Comparison of ENCODE assay signal across 17 cellular contexts in the genomic region with DNA sequence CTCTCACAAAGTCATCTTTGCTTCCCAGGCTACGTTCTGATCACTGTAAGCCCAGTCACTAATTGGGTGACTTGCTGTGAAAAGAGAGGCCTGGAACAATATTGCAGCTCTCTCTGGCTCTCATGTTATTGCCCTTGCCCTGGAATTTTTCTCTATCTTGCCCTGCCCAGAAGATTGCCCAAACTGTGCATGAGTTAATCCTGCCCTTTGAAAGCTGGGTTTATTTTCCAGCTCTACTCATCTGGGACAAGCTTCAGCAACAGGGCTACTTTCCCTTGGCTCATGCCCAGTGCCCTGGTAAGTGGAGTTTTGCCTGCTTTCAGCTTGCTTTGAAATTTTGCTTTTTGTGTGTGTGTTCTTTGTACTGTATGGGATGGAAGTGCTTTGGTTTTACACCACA.
"Had no signal": no experiment of that assay in that cellular context is flagged by ENCODE, and none has a peak within 500 bp of the region (broad histone marks: within the 10 kb centered on the region; RNA-seq: fewer than 3 reads in every experiment).

No MANE protein-coding gene starts in this region.

- H3K27me3 Mint-ChIP-seq: brain had no signal

- H3K4me1 ChIP-seq: gastroesophageal sphincter, right atrium auricular region, vagina had no signal

- H3K27ac ChIP-seq: coronary artery, gastroesophageal sphincter, right atrium auricular region, vagina had no signal

- H3K4me1 Mint-ChIP-seq: activated B cell treated with CpG ODN at 0.5 μM for 24 hours; activated CD4-positive, alpha-beta T cell treated with anti-CD3 and anti-CD28 coated beads, Interleukin-2, amount 10 ng/mL, durations not matched to agents 24 days and 14 days; activated naive CD4-positive, alpha-beta T cell treated with anti-CD3 and anti-CD28 coated beads, Interleukin-2, amount 50 U/mL, for 24 hours; central memory CD8-positive, alpha-beta T cell; natural killer cell had no signal

- H3K9me3 ChIP-seq: gastroesophageal sphincter, mucosa of descending colon, right atrium auricular region, vagina had no signal

- H3K4me3 Mint-ChIP-seq: activated B cell treated with CpG ODN at 0.5 μM for 24 hours; activated CD4-positive, alpha-beta T cell treated with anti-CD3 and anti-CD28 coated beads, Interleukin-2, amount 10 ng/mL, durations not matched to agents 24 days and 14 days; activated CD8-positive, alpha-beta T cell treated with anti-CD3 and anti-CD28 coated beads, Interleukin-2, amount 10 ng/mL, durations not matched to agents 7 days and 5 days; activated naive CD4-positive, alpha-beta T cell treated with anti-CD3 and anti-CD28 coated beads, Interleukin-2, amount 50 U/mL, for 24 hours; brain; central memory CD8-positive, alpha-beta T cell; natural killer cell; stimulated activated naive CD8-positive, alpha-beta T cell treated with anti-CD3 and anti-CD28 coated beads, Interleukin-15, Interleukin-2, amounts not matched to agents 100 ng/mL and 50 ng/mL, for 24 hours; T-helper 2 cell treated with Interferon-gamma antibody and Interleukin-4, amounts not matched to agents 5 μg/mL and 100 μg/mL, for 36 hours had no signal

- H3K4me3 ChIP-seq: coronary artery, gastroesophageal sphincter, mucosa of descending colon, right atrium auricular region, vagina had no signal

- H3K36me3 ChIP-seq: gastroesophageal sphincter, right atrium auricular region, vagina had no signal

- H3K9me3 Mint-ChIP-seq: activated B cell treated with CpG ODN at 0.5 μM for 24 hours; activated CD4-positive, alpha-beta T cell treated with anti-CD3 and anti-CD28 coated beads, Interleukin-2, amount 10 ng/mL, durations not matched to agents 24 days and 14 days; activated naive CD4-positive, alpha-beta T cell treated with anti-CD3 and anti-CD28 coated beads, Interleukin-2, amount 50 U/mL, for 24 hours; central memory CD8-positive, alpha-beta T cell; natural killer cell; stimulated activated naive CD8-positive, alpha-beta T cell treated with anti-CD3 and anti-CD28 coated beads, Interleukin-15, Interleukin-2, amounts not matched to agents 100 ng/mL and 50 ng/mL, for 24 hours; T-helper 2 cell treated with Interferon-gamma antibody and Interleukin-4, amounts not matched to agents 5 μg/mL and 100 μg/mL, for 36 hours had no signal

- H3K36me3 Mint-ChIP-seq: activated naive CD4-positive, alpha-beta T cell treated with anti-CD3 and anti-CD28 coated beads, Interleukin-2, amount 50 U/mL, for 24 hours; brain; natural killer cell had no signal

- H3K27ac Mint-ChIP-seq: activated B cell treated with CpG ODN at 0.5 μM for 24 hours; activated CD4-positive, alpha-beta T cell treated with anti-CD3 and anti-CD28 coated beads, Interleukin-2, amount 10 ng/mL, durations not matched to agents 24 days and 14 days; activated CD8-positive, alpha-beta T cell treated with anti-CD3 and anti-CD28 coated beads, Interleukin-2, amount 10 ng/mL, durations not matched to agents 7 days and 5 days; activated naive CD4-positive, alpha-beta T cell treated with anti-CD3 and anti-CD28 coated beads, Interleukin-2, amount 50 U/mL, for 24 hours; natural killer cell; stimulated activated naive CD8-positive, alpha-beta T cell treated with anti-CD3 and anti-CD28 coated beads, Interleukin-15, Interleukin-2, amounts not matched to agents 100 ng/mL and 50 ng/mL, for 24 hours; T-helper 2 cell treated with Interferon-gamma antibody and Interleukin-4, amounts not matched to agents 5 μg/mL and 100 μg/mL, for 36 hours had no signal

- DNase-seq: activated B cell treated with CpG ODN at 0.5 μM for 24 hours; activated CD4-positive, alpha-beta T cell treated with anti-CD3 and anti-CD28 coated beads, Interleukin-2, amount 10 ng/mL, durations not matched to agents 24 days and 14 days; activated CD8-positive, alpha-beta memory T cell treated with anti-CD3 and anti-CD28 coated beads, Interleukin-2, amount 50 U/mL, for 4 hours; activated CD8-positive, alpha-beta T cell treated with anti-CD3 and anti-CD28 coated beads, Interleukin-2, amount 10 ng/mL, durations not matched to agents 7 days and 5 days; activated effector memory CD4-positive, alpha-beta T cell treated with anti-CD3 and anti-CD28 coated beads, Interleukin-2, amount 50 U/mL, for 16 hours; activated T-cell treated with anti-CD3 and anti-CD28 coated beads, Interleukin-2, amount 50 U/mL, for 48 hours; mucosa of descending colon; natural killer cell had no signal

- ATAC-seq: activated CD8-positive, alpha-beta T cell treated with anti-CD3 and anti-CD28 coated beads, Interleukin-2, amount 10 ng/mL, durations not matched to agents 7 days and 5 days; gastroesophageal sphincter; mucosa of descending colon; natural killer cell had no signal

- H3K27me3 ChIP-seq: gastroesophageal sphincter, right atrium auricular region, vagina had no signal
